Comparison of ENCODE assay signal across 23 cellular contexts in genomic region chr7:142355328-142355727, GRCh38.
DNase-seq lines count a peak whose midpoint lies in the region; ATAC-seq, FAIRE-seq and TF ChIP-seq lines count a peak whose summit lies in the region.
"Had no signal": no experiment of that assay in that cellular context is flagged by ENCODE, and none has a peak within 500 bp of the region (broad histone marks: within the 10 kb centered on the region; RNA-seq: fewer than 3 reads in every experiment).

No MANE protein-coding gene starts in this region.

- H3K27me3 Mint-ChIP-seq in MCF 10A (ENCODE audit: insufficient read depth, unreplicated experiment): peaks cover 14% of the 10 kb centered on the region
- H3K27me3 Mint-ChIP-seq: activated T-helper 17 cell treated with anti-CD3 and anti-CD28 coated beads, Interleukin-2, amount 50 U/mL, for 72 hours; CD4-positive, alpha-beta T cell had no signal

- ATAC-seq in PC-3 (peak; percentile 64), HG03565 (IDR thresholded peaks at IDR 0.05; ENCODE audit: unreplicated experiment) (no peak)
- ATAC-seq: A549; activated naive CD8-positive, alpha-beta T cell treated with anti-CD3 and anti-CD28 coated beads, Interleukin-2, amount 50 U/mL, for 24 hours; activated T-helper 17 cell treated with anti-CD3 and anti-CD28 coated beads, Interleukin-2, amount 50 U/mL, for 72 hours; left lobe of liver had no signal

- CTCF ChIA-PET in MCF 10A (lab: Yijun Ruan, JAX): interaction anchor here (0.7 to 17.5 kb wide), 13 partner anchors 16 to 381 kb away, joined by 3 to 160 read pairs (median 7); no protein-coding TSS in a partner anchor
- CTCF ChIA-PET in PC-3 (lab: Charles Lee): no interaction called here

- no peak overlapping the region for H3K9ac ChIP-seq in PC-3 (ENCODE audit: low read length)

- H3K4me2 ChIP-seq in PC-3 (ENCODE audit: low read length): peak overlapping the region; percentile 9
- H3K4me2 ChIP-seq: A549, smooth muscle cell had no signal

- H3K9me3 ChIP-seq in breast epithelium (no peaks in the 10 kb centered on the region), PC-3 (ENCODE audit: low read length) (no peaks in the 10 kb centered on the region), thymus (ENCODE audit: control insufficient read depth) (no peaks in the 10 kb centered on the region)
- H3K9me3 ChIP-seq: A549, prostate gland had no signal

- whole genome bisulfite sequencing in thymus: 49% methylated on average over 3 of the region's 3 CpGs

- H3K36me3 ChIP-seq in breast epithelium: no peaks in the 10 kb centered on the region
- H3K36me3 ChIP-seq in PC-3 (ENCODE audit: low read depth, low read length): no peaks in the 10 kb centered on the region
- no peaks in the 10 kb centered on the region for H3K36me3 ChIP-seq in thymus (ENCODE audit: control insufficient read depth, insufficient read depth)
- H3K36me3 ChIP-seq: cardiac muscle cell, prostate gland had no signal

- H3K36me3 Mint-ChIP-seq in MCF 10A (ENCODE audit: insufficient read depth, unreplicated experiment): no peaks in the 10 kb centered on the region

- H3K9me3 Mint-ChIP-seq in MCF 10A (ENCODE audit: unreplicated experiment): no peaks in the 10 kb centered on the region
- H3K9me3 Mint-ChIP-seq: activated naive CD8-positive, alpha-beta T cell treated with anti-CD3 and anti-CD28 coated beads, Interleukin-2, amount 50 U/mL, for 24 hours; activated T-helper 17 cell treated with anti-CD3 and anti-CD28 coated beads, Interleukin-2, amount 50 U/mL, for 72 hours; CD4-positive, alpha-beta T cell had no signal

- no peak overlapping the region for H3K27ac ChIP-seq in breast epithelium
- H3K27ac ChIP-seq in PC-3 (ENCODE audit: low read length): peak overlapping the region; percentile 10
- peak overlapping the region; percentile 42 for H3K27ac ChIP-seq in thymus (ENCODE audit: low read depth)
- H3K27ac ChIP-seq: A549, cardiac muscle cell, PC-9, prostate gland had no signal

- POLR2A ChIA-PET in MCF 10A (lab: Yijun Ruan, JAX): interaction anchor here (0.6 to 0.7 kb wide), 2 partner anchors 132 to 331 kb away, joined by 3 read pairs; no protein-coding TSS in a partner anchor
- POLR2A ChIA-PET in PC-3 (lab: Charles Lee; ENCODE audit: unreplicated experiment): interaction anchor here (0.6 kb wide), 1 partner anchor 300 kb away, joined by 3 read pairs; no protein-coding TSS in a partner anchor

- no peaks in the 10 kb centered on the region for H3K9me2 ChIP-seq in PC-3 (replicated peaks; ENCODE audit: low read length)

- intact Hi-C loops in MCF 10A (cut with micrococcal nuclease): loop anchor here (5.0 kb wide), 1 partner anchor 378 kb away; no protein-coding TSS in a partner anchor
- intact Hi-C loops in breast epithelium (cut with DNase I; ENCODE audit: low total_unique reads): no loop called here
- intact Hi-C loops in PC-3 (cut with micrococcal nuclease): no loop called here

- H3K27me3 ChIP-seq in breast epithelium (no peaks in the 10 kb centered on the region), PC-3 (ENCODE audit: low read length) (peaks cover 18% of the 10 kb centered on the region), thymus (ENCODE audit: control insufficient read depth, insufficient read depth) (no peaks in the 10 kb centered on the region)
- H3K27me3 ChIP-seq: cardiac muscle cell had no signal

- no peaks in the 10 kb centered on the region for H4K20me1 ChIP-seq in PC-3 (ENCODE audit: low read length)

- no peak overlapping the region for H3K27ac Mint-ChIP-seq in MCF 10A (ENCODE audit: low read depth, unreplicated experiment)
- H3K27ac Mint-ChIP-seq: activated naive CD8-positive, alpha-beta T cell treated with anti-CD3 and anti-CD28 coated beads, Interleukin-2, amount 50 U/mL, for 24 hours; activated T-helper 17 cell treated with anti-CD3 and anti-CD28 coated beads, Interleukin-2, amount 50 U/mL, for 72 hours; CD4-positive, alpha-beta T cell had no signal

- no peak for FAIRE-seq in D721Med (lab: Jason Lieb, UNC)
- FAIRE-seq: A549 had no signal

- no peaks in the 10 kb centered on the region for H3K4me1 ChIP-seq in breast epithelium
- H3K4me1 ChIP-seq in PC-3 (ENCODE audit: insufficient read depth, low read length): peaks cover 22% of the 10 kb centered on the region
- H3K4me1 ChIP-seq in thymus (ENCODE audit: control insufficient read depth, insufficient read depth, low read length): peaks cover 27% of the 10 kb centered on the region
- H3K4me1 ChIP-seq: A549, prostate gland had no signal

- no peak overlapping the region for H3K4me3 Mint-ChIP-seq in MCF 10A (ENCODE audit: unreplicated experiment)
- H3K4me3 Mint-ChIP-seq: activated naive CD8-positive, alpha-beta T cell treated with anti-CD3 and anti-CD28 coated beads, Interleukin-2, amount 50 U/mL, for 24 hours; activated T-helper 17 cell treated with anti-CD3 and anti-CD28 coated beads, Interleukin-2, amount 50 U/mL, for 72 hours; CD4-positive, alpha-beta T cell had no signal

- no peak overlapping the region for H2AFZ ChIP-seq in PC-3 (ENCODE audit: low read length)
- H2AFZ ChIP-seq: PC-9 had no signal

- TF ChIP-seq POLR2A in breast epithelium (IDR thresholded peaks at IDR 0.05): no peak

- no peaks in the 10 kb centered on the region for H3F3A ChIP-seq in PC-3 (ENCODE audit: low read length, unreplicated experiment)

- H3K4me3 ChIP-seq in breast epithelium (no peak overlapping the region), PC-3 (ENCODE audit: low read length) (no peak overlapping the region), thymus (ENCODE audit: low read length) (no peak overlapping the region)
- H3K4me3 ChIP-seq: A549, cardiac muscle cell, PC-9, prostate gland, smooth muscle cell had no signal

- H3K79me2 ChIP-seq in PC-3 (ENCODE audit: low read length): no peaks in the 10 kb centered on the region

- TF ChIP-seq CTCF in MCF 10A (IDR thresholded peaks at IDR 0.05; ENCODE audit: unreplicated experiment) (no peak), breast epithelium (IDR thresholded peaks at IDR 0.05) (no peak), PC-3 (conservative IDR thresholded peaks at IDR 0.05; ENCODE audit: low read depth, low read length) (no peak), D721Med (IDR thresholded peaks at IDR 0.05; ENCODE audit: insufficient read depth, missing control alignments) (no peak)

- BruUV-seq in MCF 10A (replicated peaks; lab: Mats Ljungman, UMichigan) (no TSS peak), PC-3 (replicated peaks; lab: Mats Ljungman, UMichigan) (no TSS peak)

- no peaks in the 10 kb centered on the region for H3K4me1 Mint-ChIP-seq in MCF 10A (ENCODE audit: insufficient read depth, unreplicated experiment)

- peak; percentile 46 for DNase-seq in MCF 10A (ENCODE audit: unreplicated experiment)
- no peak for DNase-seq in breast epithelium (ENCODE audit: low spot score in 2 of 2)
- peak; percentile 75 for DNase-seq in PC-3
- peak; percentile 60 for DNase-seq in fibroblast of peridontal ligament (ENCODE audit: extremely low read depth)
- DNase-seq in NCI-H1417 (lab: John Stamatoyannopoulos, UW): no peak
- no peak for DNase-seq in D721Med (ENCODE audit: insufficient read length, low spot score)
- DNase-seq: activated CD4-positive, alpha-beta T cell treated with anti-CD3 and anti-CD28 coated beads for 1 hour; activated naive CD8-positive, alpha-beta T cell treated with anti-CD3 and anti-CD28 coated beads, Interleukin-2, amount 50 U/mL, for 24 hours; CD4-positive, alpha-beta T cell; DMS53; NCI-H2171 treated with DMSO at 0.1 percent for 48 hours; NCI-H774; PC-9; stimulated activated CD4-positive, alpha-beta T cell treated with anti-CD3 and anti-CD28 coated beads, Interleukin-4, amount 100 ng/mL, for 24 hours; T-helper 9 cell had no signal

Comparison
In these comparisons a context has a peak if more than half of its experiments do, and no peak if none do; other contexts are left out.
1. DNase-seq: peak in MCF 10A (single experiment), PC-3 (single experiment) and fibroblast of peridontal ligament (single experiment); none in breast epithelium (0 of 2), NCI-H1417 (0 of 3) and D721Med (single experiment).
2. H3K27ac ChIP-seq: peak in PC-3 (single experiment) and thymus (single experiment); none in breast epithelium (0 of 2).